Comparison of ENCODE assay signal across 1 cellular context in genomic region chr22:20437253-20438065, GRCh38.
TF ChIP-seq lines count a peak whose summit lies in the region.

Gene SCARF2 (minus strand): TSS chr22:20437825. CDS start chr22:20437754, 71 bp downstream.

TF ChIP-seq in WTC11, 78 proteins besides CTCF, POLR2A, EP300 and RAD21 (continued from another document):
- TF ChIP-seq ATF6 (CRISPR knock-in tag; IDR thresholded peaks at IDR 0.05) = no peak
- TF ChIP-seq NR1H2 (CRISPR knock-in tag; IDR thresholded peaks at IDR 0.05) = no peak
- TF ChIP-seq ELF4 (CRISPR knock-in tag; IDR thresholded peaks at IDR 0.05; ENCODE audit: low read depth) = no peak
- no peak for TF ChIP-seq ATF1 (CRISPR knock-in tag; IDR thresholded peaks at IDR 0.05)
- TF ChIP-seq AFF4 (CRISPR knock-in tag; IDR thresholded peaks at IDR 0.05; ENCODE audit: borderline replicate concordance) = no peak
- TF ChIP-seq MAX (CRISPR knock-in tag; IDR thresholded peaks at IDR 0.05) = 0 out of 2 replicates have a peak, but pooled peaks have one; percentile 29
- TF ChIP-seq IRF2 (CRISPR knock-in tag; IDR thresholded peaks at IDR 0.05; ENCODE audit: borderline replicate concordance, low read depth) = no peak
- no peak for TF ChIP-seq SMAD3 (CRISPR knock-in tag; IDR thresholded peaks at IDR 0.05; ENCODE audit: borderline replicate concordance)
- TF ChIP-seq TP53 (CRISPR knock-in tag; IDR thresholded peaks at IDR 0.05) = no peak
- TF ChIP-seq ATF2 (CRISPR knock-in tag; IDR thresholded peaks at IDR 0.05; ENCODE audit: borderline replicate concordance, low read depth) = no peak
- peak; percentile 86 for TF ChIP-seq ZNF121 (CRISPR knock-in tag; IDR thresholded peaks at IDR 0.05)
- TF ChIP-seq HMGA2 (CRISPR knock-in tag; IDR thresholded peaks at IDR 0.05) = no peak
- TF ChIP-seq ZNF281 (CRISPR knock-in tag; IDR thresholded peaks at IDR 0.05) = no peak
- no peak for TF ChIP-seq ZNF396 (CRISPR knock-in tag; IDR thresholded peaks at IDR 0.05; ENCODE audit: borderline replicate concordance)
- 0 out of 2 replicates have a peak, but pooled peaks have one; percentile 17 for TF ChIP-seq TCF7 (CRISPR knock-in tag; IDR thresholded peaks at IDR 0.05; ENCODE audit: low read depth)
- peak; percentile 68 for TF ChIP-seq SP1 (CRISPR knock-in tag; conservative IDR thresholded peaks at IDR 0.05)
